In genomic region chr5:111781200-111781599, GRCh38 we compare ENCODE assay signal across 15 cellular contexts. TPM values are rescaled to one million over a fixed set of nuclear protein-coding genes. Genes with fewer than 3 reads are reported as not detected.
A peak's percentile ranks its signal among the peaks of the same experiment; 100 is the strongest.
DNase-seq lines count a peak whose midpoint lies in the region; ATAC-seq and TF ChIP-seq lines count a peak whose summit lies in the region.
"Had no signal": no experiment of that assay in that cellular context is flagged by ENCODE, and none has a peak within 500 bp of the region (broad histone marks: within the 10 kb centered on the region; RNA-seq: fewer than 3 reads in every experiment).

No MANE protein-coding gene starts in this region.

- no peak for TF ChIP-seq CTCF in fibroblast of mammary gland (conservative IDR thresholded peaks at IDR 0.05; ENCODE audit: control insufficient read depth, insufficient read depth, low read depth, low read length)

- H3K4me3 ChIP-seq in fibroblast of mammary gland (ENCODE audit: control insufficient read depth, low read depth, low read length), result no peak overlapping the region

- DNase-seq in EH (ENCODE audit: low read depth) (peak; percentile 68), RPMI7951 (ENCODE audit: low read depth) (peak; percentile 90), fibroblast of mammary gland (ENCODE audit: low read depth) (peak; percentile 48), occipital lobe (lab: John Stamatoyannopoulos, UW) (peak; percentile 3), NCI-H524 treated with DMSO at 0.1 percent for 48 hours (lab: John Stamatoyannopoulos, UW) (no peak), NCI-H1417 (lab: John Stamatoyannopoulos, UW) (no peak)
- DNase-seq: activated CD8-positive, alpha-beta memory T cell treated with anti-CD3 and anti-CD28 coated beads for 24 hours; effector memory CD4-positive, alpha-beta T cell; KG1; naive thymus-derived CD8-positive, alpha-beta T cell; NCI-H510A treated with DMSO at 0.1 percent for 48 hours; stimulated activated CD4-positive, alpha-beta T cell treated with anti-CD3 and anti-CD28 coated beads, Interleukin-15, amount 100 ng/mL, for 24 hours had no signal

- ATAC-seq in GM18519 (IDR thresholded peaks at IDR 0.05; ENCODE audit: low FRiP score, unreplicated experiment) (no peak), GM19455 (IDR thresholded peaks at IDR 0.05; ENCODE audit: unreplicated experiment) (no peak)
- ATAC-seq: naive thymus-derived CD8-positive, alpha-beta T cell; stimulated activated effector memory CD8-positive, alpha-beta T cell treated with anti-CD3 and anti-CD28 coated beads, Interleukin-12 subunit alpha, Interleukin-12 subunit beta, amount 100 ng/mL, for 72 hours had no signal

RNA-seq across cellular contexts. Expression of gene NREP, which starts 24.2 kb away (rescaled TPM):
- 193 and 228 TPM in 2 replicates for total RNA-seq in RPMI7951 (2014; rRNA removed; shearing (Covaris generic))
- total RNA-seq in occipital lobe, result 685 TPM

Comparison
In these comparisons a context has a peak if more than half of its experiments do, and no peak if none do; other contexts are left out.
1. DNase-seq: peak in EH (single experiment), RPMI7951 (single experiment), fibroblast of mammary gland (single experiment) and occipital lobe (single experiment); none in NCI-H524 treated with DMSO at 0.1 percent for 48 hours (single experiment) and NCI-H1417 (0 of 3).